10 cellular contexts compared by ENCODE assay signal in the genomic region with DNA sequence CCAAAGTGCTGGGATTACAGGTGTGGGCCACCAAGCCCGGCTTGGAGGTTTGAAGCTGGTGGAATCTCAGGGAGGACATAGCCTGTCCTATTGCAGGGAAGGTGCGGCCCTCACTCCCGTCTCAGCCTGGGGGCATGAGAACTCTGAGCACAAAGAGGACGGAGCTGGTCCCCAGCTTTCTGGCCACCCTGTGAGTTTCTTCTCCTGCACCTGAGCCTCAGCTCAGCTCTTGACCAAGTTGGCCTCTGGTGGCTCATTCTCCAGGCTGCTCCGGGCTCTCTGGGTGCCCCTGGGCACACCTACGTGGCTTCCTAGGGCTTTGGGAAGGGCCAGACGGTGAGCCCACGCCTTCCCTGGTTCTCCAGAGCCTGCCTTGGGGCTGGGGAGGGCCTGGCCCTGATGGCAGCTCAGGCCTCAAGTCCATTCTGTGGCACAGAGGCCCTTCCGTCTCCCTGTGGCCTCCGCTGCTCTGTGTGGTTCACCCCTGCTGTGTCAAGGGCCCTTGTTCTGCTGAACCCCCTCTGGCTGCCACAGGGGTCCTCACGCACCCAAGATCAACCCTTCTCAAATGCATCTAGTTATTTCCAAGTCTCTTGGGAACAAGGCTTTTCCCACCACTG. TPM values are rescaled to one million over a fixed set of nuclear protein-coding genes. Genes with fewer than 3 reads are reported as not detected.
A peak's percentile ranks its signal among the peaks of the same experiment; 100 is the strongest.
DNase-seq lines count a peak whose midpoint lies in the region; ATAC-seq and TF ChIP-seq lines count a peak whose summit lies in the region.
"Had no signal": no experiment of that assay in that cellular context is flagged by ENCODE, and none has a peak within 500 bp of the region (broad histone marks: within the 10 kb centered on the region; RNA-seq: fewer than 3 reads in every experiment).

No MANE protein-coding gene starts in this region.

- ATAC-seq in activated naive CD4-positive, alpha-beta T cell treated with anti-CD3 and anti-CD28 coated beads, Interleukin-2, amount 50 U/mL, for 72 hours = no peak
- no peak for ATAC-seq in naive thymus-derived CD4-positive, alpha-beta T cell
- ATAC-seq in HG02678 (IDR thresholded peaks at IDR 0.05; ENCODE audit: unreplicated experiment) = no peak

- TF ChIP-seq CTCF in C4-2B (conservative IDR thresholded peaks at IDR 0.05) (no peak), H9 (conservative IDR thresholded peaks at IDR 0.05) (no peak)

- H2BK15ac ChIP-seq in H9 (ENCODE audit: low read depth, low read length) = no peak overlapping the region

- H3K4me1 Mint-ChIP-seq in H9 = peaks cover 42 to 77% of the 10 kb centered on the region in 2 experiments
- H3K4me1 Mint-ChIP-seq in naive thymus-derived CD4-positive, alpha-beta T cell = peaks cover 18 to 53% (median 32%) of the 10 kb centered on the region in 7 donors

- no peaks in the 10 kb centered on the region for H4K20me1 ChIP-seq in H9 (ENCODE audit: control insufficient read depth, insufficient read depth, insufficient read length)

- CTCF ChIA-PET in naive thymus-derived CD4-positive, alpha-beta T cell (lab: Charles Lee) = interaction anchor here (2.7 kb wide), 1 partner anchor 16 kb away, joined by 14 read pairs; no protein-coding TSS in a partner anchor

- no peaks in the 10 kb centered on the region for H3K79me2 ChIP-seq in H9 (ENCODE audit: insufficient read depth, low read length)

- no peak overlapping the region for H4K8ac ChIP-seq in H9 (replicated peaks; ENCODE audit: insufficient read length, low read depth, low read length)

- H4K5ac ChIP-seq in H9 (ENCODE audit: insufficient read length, low read depth, low read length) = no peak overlapping the region

- H3K14ac ChIP-seq in H9 (ENCODE audit: insufficient read depth, low read length) = no peak overlapping the region

- no peak overlapping the region for H2AFZ ChIP-seq in H9 (ENCODE audit: low read length)

- H2BK12ac ChIP-seq in H9 (ENCODE audit: insufficient read length, low read depth, low read length) = no peak overlapping the region

- no peak for DNase-seq in H9
- no peak for DNase-seq in activated naive CD4-positive, alpha-beta T cell treated with anti-CD3 and anti-CD28 coated beads, Interleukin-2, amount 50 U/mL, for 72 hours (ENCODE audit: low spot score in 2 of 2)
- no peak for DNase-seq in naive thymus-derived CD4-positive, alpha-beta T cell
- DNase-seq in hypothalamus (lab: John Stamatoyannopoulos, UW) = no peak
- DNase-seq in AG08395 (ENCODE audit: low spot score) = no peak
- no peak for DNase-seq in SKM-1 (lab: John Stamatoyannopoulos, UW; ENCODE audit: unreplicated experiment)
- DNase-seq: NCI-H187; stimulated activated CD4-positive, alpha-beta T cell treated with anti-CD3 and anti-CD28 coated beads, Interleukin-4, amount 100 ng/mL, for 1 hour had no signal

- no peaks in the 10 kb centered on the region for H3K9me3 ChIP-seq in H9 (ENCODE audit: control insufficient read depth, low read depth, low read length)
- H3K9me3 ChIP-seq in naive thymus-derived CD4-positive, alpha-beta T cell (ENCODE audit: control insufficient read depth in 2 of 3, low read length in 3 of 3) = no peaks in the 10 kb centered on the region

- H4K91ac ChIP-seq in H9 (ENCODE audit: insufficient read length, low read depth, low read length) = no peak overlapping the region

- POLR2A ChIA-PET in naive thymus-derived CD4-positive, alpha-beta T cell (lab: Charles Lee) = interaction anchor here (1.6 to 2.9 kb wide), 5 partner anchors 11 to 67 kb away, joined by 3 to 45 read pairs (median 9); partner anchors contain the start of genes DCXR and DUS1L

- peak overlapping the region in 1 of 2 experiments; percentile 38; a peak in 1 of 5 replicates for H3K4me3 Mint-ChIP-seq in H9
- peak overlapping the region in 9 of 10 donors; percentile 45 to 94 (median 61) for H3K4me3 Mint-ChIP-seq in naive thymus-derived CD4-positive, alpha-beta T cell

- H3K23ac ChIP-seq in H9 (ENCODE audit: insufficient read length, low read depth, low read length) = no peak overlapping the region

- no peak overlapping the region for H2BK120ac ChIP-seq in H9 (ENCODE audit: low read depth, low read length, poor library complexity, severe bottlenecking)

- no peak overlapping the region for H3K4me3 ChIP-seq in naive thymus-derived CD4-positive, alpha-beta T cell (ENCODE audit: low read length)

- H3K9ac ChIP-seq in H9 (ENCODE audit: extremely low read depth, insufficient read length, low read length) = no peak overlapping the region

- H3K27ac ChIP-seq in C4-2B = peak overlapping the region; percentile 100
- H3K27ac ChIP-seq in H9 (ENCODE audit: insufficient read length, low read depth, low read length) = no peak overlapping the region
- H3K27ac ChIP-seq in naive thymus-derived CD4-positive, alpha-beta T cell (ENCODE audit: low read depth, low read length) = peak overlapping the region; percentile 89

- H2BK5ac ChIP-seq in H9 (ENCODE audit: insufficient read length, low read length) = no peak overlapping the region

- H3K4me1 ChIP-seq in H9 (ENCODE audit: insufficient read depth, low read length) = no peaks in the 10 kb centered on the region; the same call in 1 of the 2 replicates
- H3K4me1 ChIP-seq in naive thymus-derived CD4-positive, alpha-beta T cell (ENCODE audit: control insufficient read depth in 2 of 2, insufficient read depth in 2 of 2, low read length in 2 of 2) = peaks cover 17 to 25% of the 10 kb centered on the region in 2 donors

- H3K27me3 Mint-ChIP-seq in H9 (ENCODE audit: low read depth) = peaks cover 28% of the 10 kb centered on the region
- H3K27me3 Mint-ChIP-seq in naive thymus-derived CD4-positive, alpha-beta T cell = no peaks in the 10 kb centered on the region

- WGBS in H9 (ENCODE audit: extremely low coverage, insufficient read length, low lambda C conversion rate) = no CpG with 5 or more reads among the region's 11 CpGs

- H3K27ac Mint-ChIP-seq in H9 = no peak overlapping the region
- peak overlapping the region; percentile 68 to 91 for H3K27ac Mint-ChIP-seq in activated naive CD4-positive, alpha-beta T cell treated with anti-CD3 and anti-CD28 coated beads, Interleukin-2, amount 50 U/mL, for 72 hours
- H3K27ac Mint-ChIP-seq in naive thymus-derived CD4-positive, alpha-beta T cell = peak overlapping the region; percentile 70 to 99 (median 95)

- no peaks in the 10 kb centered on the region for H3K27me3 ChIP-seq in H9 (ENCODE audit: insufficient read depth, low read length)
- H3K27me3 ChIP-seq in naive thymus-derived CD4-positive, alpha-beta T cell (ENCODE audit: control insufficient read depth in 2 of 2, insufficient read depth in 2 of 2, low read length in 2 of 2) = no peaks in the 10 kb centered on the region

- no peak overlapping the region for H2AK5ac ChIP-seq in H9 (ENCODE audit: insufficient read length, low read length)

- no peak overlapping the region for H2BK20ac ChIP-seq in H9 (ENCODE audit: low read depth, low read length, poor library complexity, severe bottlenecking)

- H3K4ac ChIP-seq in H9 (ENCODE audit: low read depth, low read length) = no peak overlapping the region

- no peaks in the 10 kb centered on the region for H3K79me1 ChIP-seq in H9 (ENCODE audit: insufficient read depth, low read depth, low read length, poor library complexity, severe bottlenecking)

- H3K36me3 Mint-ChIP-seq in H9 (ENCODE audit: insufficient read depth in 1 of 3, low read depth in 3 of 3) = peaks cover 0 to 7% (median 0%) of the 10 kb centered on the region in 3 experiments; a peak in 3 of 7 replicates
- peaks cover 0 to 9% of the 10 kb centered on the region in 2 donors for H3K36me3 Mint-ChIP-seq in activated naive CD4-positive, alpha-beta T cell treated with anti-CD3 and anti-CD28 coated beads, Interleukin-2, amount 50 U/mL, for 72 hours
- H3K36me3 Mint-ChIP-seq in naive thymus-derived CD4-positive, alpha-beta T cell = peaks cover 0 to 3% (median 0%) of the 10 kb centered on the region in 5 donors

- no peak overlapping the region for H3K56ac ChIP-seq in H9 (ENCODE audit: insufficient read length, low read depth, low read length)

- peaks cover 0 to 9% of the 10 kb centered on the region in 2 experiments; a peak in 2 of 5 replicates for H3K9me3 Mint-ChIP-seq in H9
- H3K9me3 Mint-ChIP-seq in activated naive CD4-positive, alpha-beta T cell treated with anti-CD3 and anti-CD28 coated beads, Interleukin-2, amount 50 U/mL, for 72 hours = no peaks in the 10 kb centered on the region
- H3K9me3 Mint-ChIP-seq in naive thymus-derived CD4-positive, alpha-beta T cell = no peaks in the 10 kb centered on the region

- no peak overlapping the region for H3K4me2 ChIP-seq in H9 (ENCODE audit: insufficient read depth, insufficient read length, low read length)

- intact Hi-C loops in naive thymus-derived CD4-positive, alpha-beta T cell (cut with micrococcal nuclease) = no loop called here

- no peak overlapping the region for H3T11ph ChIP-seq in H9 (ENCODE audit: low read length)

- no peaks in the 10 kb centered on the region for H3K36me3 ChIP-seq in naive thymus-derived CD4-positive, alpha-beta T cell (ENCODE audit: control insufficient read depth in 2 of 3, insufficient read depth in 3 of 3, low read length in 3 of 3)

- no peaks in the 10 kb centered on the region for H3K23me2 ChIP-seq in H9 (ENCODE audit: insufficient read length, low read depth, low read length, poor library complexity, severe bottlenecking)

- peak overlapping the region; percentile 14 for H3K18ac ChIP-seq in H9 (ENCODE audit: insufficient read length, low read depth, low read length)

RNA-seq across cellular contexts. Expression of gene FASN, which starts 6.9 kb away (rescaled TPM):
- total RNA-seq in H9 (2021) = 420 and 433 TPM in 2 replicates
- total RNA-seq in activated naive CD4-positive, alpha-beta T cell treated with anti-CD3 and anti-CD28 coated beads, Interleukin-2, amount 50 U/mL, for 72 hours = 100 to 1,000 TPM in 1 of 2 donors, 10 to 100 TPM in 1; 82.6 to 171 TPM
- total RNA-seq in naive thymus-derived CD4-positive, alpha-beta T cell = 100 to 1,000 TPM in 2 of 5 experiments, 10 to 100 TPM in 3; 24.3 to 168 (median 59.0) TPM
- 1 to 10 TPM in 1 of 2 donors, under 1 TPM in 1; 0.96 to 1.5 TPM for polyA plus RNA-seq in naive thymus-derived CD4-positive, alpha-beta T cell

RNA-seq across cellular contexts. Expression of gene DUS1L, which starts 39.3 kb away (rescaled TPM):
- 103 and 104 TPM in 2 replicates for total RNA-seq in H9 (2021)
- 100 to 1,000 TPM in 1 of 2 donors, 10 to 100 TPM in 1; 86.2 to 103 TPM for total RNA-seq in activated naive CD4-positive, alpha-beta T cell treated with anti-CD3 and anti-CD28 coated beads, Interleukin-2, amount 50 U/mL, for 72 hours
- total RNA-seq in naive thymus-derived CD4-positive, alpha-beta T cell = 100 to 1,000 TPM; 127 to 157 (median 147) TPM
- polyA plus RNA-seq in naive thymus-derived CD4-positive, alpha-beta T cell = 100 to 1,000 TPM in 1 of 2 donors, 10 to 100 TPM in 1; 52.9 to 110 TPM

RNA-seq across cellular contexts. Expression of gene GPS1, which starts 53.2 kb away (rescaled TPM):
- total RNA-seq in H9 (2021) = 164 TPM in 2 replicates
- 10 to 100 TPM; 60.3 to 77.1 TPM for total RNA-seq in activated naive CD4-positive, alpha-beta T cell treated with anti-CD3 and anti-CD28 coated beads, Interleukin-2, amount 50 U/mL, for 72 hours
- 10 to 100 TPM; 68.3 to 88.1 (median 71.7) TPM for total RNA-seq in naive thymus-derived CD4-positive, alpha-beta T cell
- 100 to 1,000 TPM; 105 to 124 TPM for polyA plus RNA-seq in naive thymus-derived CD4-positive, alpha-beta T cell

RNA-seq across cellular contexts. Expression of gene RFNG, which starts 53.3 kb away (rescaled TPM):
- 34.0 and 36.5 TPM in 2 replicates for total RNA-seq in H9 (2021)
- total RNA-seq in activated naive CD4-positive, alpha-beta T cell treated with anti-CD3 and anti-CD28 coated beads, Interleukin-2, amount 50 U/mL, for 72 hours = 10 to 100 TPM; 21.5 to 24.2 TPM
- total RNA-seq in naive thymus-derived CD4-positive, alpha-beta T cell = 10 to 100 TPM; 25.0 to 45.5 (median 31.5) TPM
- polyA plus RNA-seq in naive thymus-derived CD4-positive, alpha-beta T cell = 1 to 10 TPM; 4.2 to 6.7 TPM

Comparison
In these comparisons a context has a peak if more than half of its experiments do, and no peak if none do; other contexts are left out.
1. H3K27ac Mint-ChIP-seq: peak in activated naive CD4-positive, alpha-beta T cell treated with anti-CD3 and anti-CD28 coated beads, Interleukin-2, amount 50 U/mL, for 72 hours (2 of 2) and naive thymus-derived CD4-positive, alpha-beta T cell (9 of 9); none in H9 (0 of 3).